16 cellular contexts compared by ENCODE assay signal in genomic region chr7:86991844-86992243, GRCh38.
A peak's percentile ranks its signal among the peaks of the same experiment; 100 is the strongest.
DNase-seq lines count a peak whose midpoint lies in the region; ATAC-seq and TF ChIP-seq lines count a peak whose summit lies in the region.
"Had no signal": no experiment of that assay in that cellular context is flagged by ENCODE, and none has a peak within 500 bp of the region (broad histone marks: within the 10 kb centered on the region; RNA-seq: fewer than 3 reads in every experiment).

No MANE protein-coding gene starts in this region.

- no peak overlapping the region for H3K27ac ChIP-seq in prostate gland
- H3K27ac ChIP-seq: breast epithelium, thyroid gland had no signal

- H3K9me3 ChIP-seq in T-helper 17 cell (ENCODE audit: control insufficient read depth, low read length, poor library complexity, severe bottlenecking) (no peaks in the 10 kb centered on the region), prostate gland (no peaks in the 10 kb centered on the region)
- H3K9me3 ChIP-seq: breast epithelium, thyroid gland had no signal

- TF ChIP-seq CTCF in prostate gland (IDR thresholded peaks at IDR 0.05), result no peak

- peaks cover 1% of the 10 kb centered on the region for H3K36me3 Mint-ChIP-seq in activated naive CD4-positive, alpha-beta T cell treated with anti-CD3 and anti-CD28 coated beads, Interleukin-2, amount 50 U/mL, for 24 hours
- peaks cover 2% of the 10 kb centered on the region for H3K36me3 Mint-ChIP-seq in T-helper 17 cell (ENCODE audit: low read depth)

- peaks cover 7% of the 10 kb centered on the region for H3K4me1 Mint-ChIP-seq in activated naive CD4-positive, alpha-beta T cell treated with anti-CD3 and anti-CD28 coated beads, Interleukin-2, amount 50 U/mL, for 24 hours
- peaks cover 11% of the 10 kb centered on the region for H3K4me1 Mint-ChIP-seq in T-helper 17 cell

- no peak overlapping the region for H3K4me3 ChIP-seq in prostate gland
- H3K4me3 ChIP-seq: breast epithelium, thyroid gland had no signal

- DNase-seq in activated naive CD4-positive, alpha-beta T cell treated with anti-CD3 and anti-CD28 coated beads, Interleukin-2, amount 50 U/mL, for 16 hours, result no peak
- peak; percentile 43 for DNase-seq in NCI-H1105 (lab: John Stamatoyannopoulos, UW)
- DNase-seq in dermis microvascular lymphatic vessel endothelial cell (ENCODE audit: low read depth in 2 of 2), result peak; percentile 67 to 86
- no peak for DNase-seq in T-helper 17 cell
- DNase-seq in prostate gland (ENCODE audit: low spot score), result no peak
- no peak for DNase-seq in islet precursor cell
- DNase-seq: activated CD8-positive, alpha-beta memory T cell treated with anti-CD3 and anti-CD28 coated beads for 24 hours; activated gamma-delta T cell; effector memory CD8-positive, alpha-beta T cell; H7; posterior cingulate gyrus; SIG-M5; thyroid gland had no signal

- intact Hi-C loops in prostate gland (cut with DNase I), result no loop called here

- no peak for ATAC-seq in T-helper 17 cell
- no peak for ATAC-seq in GM21390 (IDR thresholded peaks at IDR 0.05; ENCODE audit: unreplicated experiment)
- ATAC-seq: effector memory CD8-positive, alpha-beta T cell had no signal

- H3K36me3 ChIP-seq in prostate gland, result no peaks in the 10 kb centered on the region
- H3K36me3 ChIP-seq: breast epithelium, thyroid gland had no signal

- TF ChIP-seq POLR2A in prostate gland (IDR thresholded peaks at IDR 0.05), result no peak

- H3K27me3 Mint-ChIP-seq in activated naive CD4-positive, alpha-beta T cell treated with anti-CD3 and anti-CD28 coated beads, Interleukin-2, amount 50 U/mL, for 24 hours, result peaks cover 4% of the 10 kb centered on the region
- H3K27me3 Mint-ChIP-seq in T-helper 17 cell, result peaks cover 14% of the 10 kb centered on the region

- H3K9me3 Mint-ChIP-seq in activated naive CD4-positive, alpha-beta T cell treated with anti-CD3 and anti-CD28 coated beads, Interleukin-2, amount 50 U/mL, for 24 hours, result no peaks in the 10 kb centered on the region
- H3K9me3 Mint-ChIP-seq: effector memory CD8-positive, alpha-beta T cell had no signal

- H3K4me3 Mint-ChIP-seq in activated naive CD4-positive, alpha-beta T cell treated with anti-CD3 and anti-CD28 coated beads, Interleukin-2, amount 50 U/mL, for 24 hours, result no peak overlapping the region
- H3K4me3 Mint-ChIP-seq in T-helper 17 cell, result no peak overlapping the region
- H3K4me3 Mint-ChIP-seq: effector memory CD8-positive, alpha-beta T cell had no signal

- 94% methylated on average over 1 of the region's 1 CpG for WGBS in prostate gland

- no peaks in the 10 kb centered on the region for H3K4me1 ChIP-seq in prostate gland (replicated peaks)
- H3K4me1 ChIP-seq: breast epithelium, thyroid gland had no signal

- H3K27ac Mint-ChIP-seq in activated naive CD4-positive, alpha-beta T cell treated with anti-CD3 and anti-CD28 coated beads, Interleukin-2, amount 50 U/mL, for 24 hours, result peak overlapping the region; percentile 65
- H3K27ac Mint-ChIP-seq in T-helper 17 cell, result no peak overlapping the region
- H3K27ac Mint-ChIP-seq: effector memory CD8-positive, alpha-beta T cell had no signal

- H3K27me3 ChIP-seq in prostate gland (replicated peaks; ENCODE audit: insufficient read depth), result no peaks in the 10 kb centered on the region
- H3K27me3 ChIP-seq: breast epithelium, thyroid gland had no signal

Comparison
In these comparisons a context has a peak if more than half of its experiments do, and no peak if none do; other contexts are left out.
1. DNase-seq: peak in NCI-H1105 (single experiment) and dermis microvascular lymphatic vessel endothelial cell (2 of 2); none in activated naive CD4-positive, alpha-beta T cell treated with anti-CD3 and anti-CD28 coated beads, Interleukin-2, amount 50 U/mL, for 16 hours (single experiment), T-helper 17 cell (0 of 3), prostate gland (single experiment) and islet precursor cell (single experiment).